8 cellular contexts compared by ENCODE assay signal in genomic region chr7:30771859-30772429, GRCh38. TPM values are rescaled to one million over a fixed set of nuclear protein-coding genes. Genes with fewer than 3 reads are reported as not detected.
DNase-seq lines count a peak whose midpoint lies in the region; ATAC-seq and TF ChIP-seq lines count a peak whose summit lies in the region.

No MANE protein-coding gene starts in this region.

- 9% methylated on average over 8 of the region's 18 CpGs for WGBS in esophagus muscularis mucosa

- no peak for ATAC-seq in GM21367 (IDR thresholded peaks at IDR 0.05; ENCODE audit: unreplicated experiment)

- H3K36me3 ChIP-seq in H7 (replicated peaks; ENCODE audit: control insufficient read depth, insufficient read depth, low read length) (no peaks in the 10 kb centered on the region), esophagus muscularis mucosa (no peaks in the 10 kb centered on the region), neuron (ENCODE audit: insufficient read depth, low read length) (no peaks in the 10 kb centered on the region)

- TF ChIP-seq CTCF in esophagus muscularis mucosa (IDR thresholded peaks at IDR 0.05), result no peak

- H3K4me1 ChIP-seq in esophagus muscularis mucosa, result peaks cover 12 to 77% (median 56%) of the 10 kb centered on the region in 4 donors
- H3K4me1 ChIP-seq in neuron (ENCODE audit: insufficient read depth, low read length), result peaks cover 8% of the 10 kb centered on the region

- intact Hi-C loops in esophagus muscularis mucosa (cut with DNase I), result no loop called here

- peak overlapping the region; percentile 68 for H3K4me3 ChIP-seq in H7 (ENCODE audit: insufficient read depth, low read depth, low read length)
- H3K4me3 ChIP-seq in esophagus muscularis mucosa, result peak overlapping the region; percentile 66 to 91 (median 86)
- peak overlapping the region; percentile 68 for H3K4me3 ChIP-seq in neuron (ENCODE audit: low read length)

- peak; percentile 21 for DNase-seq in G401 (ENCODE audit: low spot score)
- peak; percentile 48 for DNase-seq in H7
- no peak for DNase-seq in esophagus muscularis mucosa (ENCODE audit: extremely low spot score)
- no peak for DNase-seq in midbrain (lab: John Stamatoyannopoulos, UW)
- DNase-seq in SHP77 treated with DMSO at 0.1 percent for 48 hours (lab: John Stamatoyannopoulos, UW), result no peak

- no peaks in the 10 kb centered on the region for H3K27me3 ChIP-seq in H7 (ENCODE audit: control insufficient read depth, insufficient read depth, low read length)
- no peaks in the 10 kb centered on the region for H3K27me3 ChIP-seq in esophagus muscularis mucosa
- no peaks in the 10 kb centered on the region for H3K27me3 ChIP-seq in neuron (ENCODE audit: insufficient read depth, low read length)

- H3K9me3 ChIP-seq in esophagus muscularis mucosa, result no peaks in the 10 kb centered on the region
- H3K9me3 ChIP-seq in neuron (ENCODE audit: low read length), result no peaks in the 10 kb centered on the region

- peak overlapping the region; percentile 87 for H2AFZ ChIP-seq in neuron (ENCODE audit: low read depth, low read length)

- peak overlapping the region; percentile 82 to 93 (median 86) for H3K27ac ChIP-seq in esophagus muscularis mucosa (replicated peaks in 1 of 4)

- in situ Hi-C loops in G401 (cut with HindIII; ENCODE audit: low sequenced_read_pairs), result no loop called here

- TF ChIP-seq EP300 in esophagus muscularis mucosa (IDR thresholded peaks at IDR 0.05), result no peak

- TF ChIP-seq POLR2A in Raji (IDR thresholded peaks at IDR 0.05; ENCODE audit: insufficient read depth, low read depth, low read length), result peak; percentile 33; the same call in 1 of the 2 replicates
- TF ChIP-seq POLR2A in esophagus muscularis mucosa (IDR thresholded peaks at IDR 0.05; ENCODE audit: low read depth), result no peak

RNA-seq across cellular contexts. Expression of gene MINDY4, which starts 0.7 kb away (rescaled TPM):
- 6.8 and 7.5 TPM in 2 replicates for total RNA-seq in G401 (2014; rRNA removed; shearing (Covaris generic))
- 1.4 and 2.0 TPM in 2 replicates for total RNA-seq in H7 (2014; rRNA removed; shearing (Covaris generic))
- 10 to 100 TPM in 3 of 4 donors, 1 to 10 TPM in 1; 8.4 to 31.1 (median 20.2) TPM for total RNA-seq in esophagus muscularis mucosa

RNA-seq across cellular contexts. Expression of gene INMT, which starts 20.0 kb away (rescaled TPM):
- total RNA-seq in G401 (2014; rRNA removed; shearing (Covaris generic)), result 0.17 TPM in 1 of 2 replicates, not detected in the other
- 1.0 and 3.9 TPM in 2 replicates for total RNA-seq in H7 (2014; rRNA removed; shearing (Covaris generic))
- 100 to 1,000 TPM; 113 to 192 (median 174) TPM for total RNA-seq in esophagus muscularis mucosa

Comparison
In these comparisons a context has a peak if more than half of its experiments do, and no peak if none do; other contexts are left out.
1. DNase-seq: peak in G401 (single experiment) and H7 (single experiment); none in esophagus muscularis mucosa (single experiment), midbrain (single experiment) and SHP77 treated with DMSO at 0.1 percent for 48 hours (single experiment).
2. RNA of gene INMT, which starts 20.0 kb away (total RNA-seq): 113 to 192 TPM in esophagus muscularis mucosa; 1.0 to 3.9 TPM in H7 and 0.17 TPM in G401; every median in the first group is over 10 times any median in the second.
3. Peak in every context shown above with its lines, with median percentiles within 50 percentile points of each other: H3K4me3 ChIP-seq.